In genomic region chr12:83634726-83635267, GRCh38 we compare ENCODE assay signal across 1 cellular context.
TF ChIP-seq lines count a peak whose summit lies in the region.

No MANE protein-coding gene starts in this region.

TF ChIP-seq in SK-N-SH, 30 proteins besides CTCF, POLR2A, EP300 and RAD21 (continued from another document):
- TF ChIP-seq FOXM1 (IDR thresholded peaks at IDR 0.05; ENCODE audit: low read depth) = no peak
